In the genomic region with DNA sequence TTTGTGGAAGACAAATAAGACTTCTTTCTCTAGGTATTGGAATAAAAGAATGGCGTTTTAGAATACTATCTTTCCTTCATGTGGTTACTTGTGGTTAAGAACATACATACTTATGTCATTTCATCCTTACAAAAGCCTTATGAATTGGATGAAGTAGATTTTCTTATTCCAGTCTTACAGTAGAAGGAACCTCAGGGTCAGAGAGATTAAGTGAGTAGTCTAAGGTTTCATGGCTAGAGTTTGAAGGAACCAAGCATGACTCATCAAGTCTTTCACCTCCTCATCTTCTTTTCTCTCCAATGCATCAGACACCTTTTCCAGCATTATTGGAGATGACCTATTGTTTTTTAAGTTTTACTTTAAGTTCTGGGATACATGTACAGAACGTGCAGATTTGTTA, we compare ENCODE assay signal across 21 cellular contexts.
"Had no signal": no experiment of that assay in that cellular context is flagged by ENCODE, and none has a peak within 500 bp of the region (broad histone marks: within the 10 kb centered on the region; RNA-seq: fewer than 3 reads in every experiment).

No MANE protein-coding gene starts in this region.

- ATAC-seq: activated T-cell treated with anti-CD3 and anti-CD28 coated beads, Interleukin-2, amount 50 U/mL, for 4 hours; body of pancreas; esophagus mucosa; left lung; natural killer cell; stimulated activated naive CD8-positive, alpha-beta T cell treated with anti-CD3 and anti-CD28 coated beads, Interleukin-15, Interleukin-2, amounts not matched to agents 100 U/mL and 50 U/mL, for 24 hours had no signal

- H3K4me3 ChIP-seq: body of pancreas, left lung, lung, ovary, prostate gland, right atrium auricular region, upper lobe of left lung had no signal

- DNase-seq: activated CD4-positive, alpha-beta T cell treated with anti-CD3 and anti-CD28 coated beads for 4 hours; activated CD4-positive, alpha-beta T cell treated with anti-CD3 and anti-CD28 coated beads, Interleukin-2, amount 50 U/mL, for 48 hours; activated CD4-positive, CD25-positive, alpha-beta regulatory T cell; activated CD8-positive, alpha-beta memory T cell treated with anti-CD3 and anti-CD28 coated beads, Interleukin-2, amount 50 U/mL, for 48 hours; activated naive CD4-positive, alpha-beta T cell treated with Interleukin-2 at 50 U/mL for 16 hours; activated naive CD8-positive, alpha-beta T cell treated with anti-CD3 and anti-CD28 coated beads, Interleukin-2, amount 10 ng/mL, durations not matched to agents 7 days and 5 days; activated T-cell treated with anti-CD3 and anti-CD28 coated beads, Interleukin-2, amount 50 U/mL, for 4 hours; amygdala; body of pancreas; effector CD8-positive, alpha-beta T cell; foreskin melanocyte; left lung; natural killer cell; ovary; stimulated activated CD4-positive, alpha-beta T cell treated with anti-CD3 and anti-CD28 coated beads, Interleukin-4, amount 100 ng/mL, for 4 hours; stimulated activated naive CD8-positive, alpha-beta T cell treated with anti-CD3 and anti-CD28 coated beads, Interleukin-15, Interleukin-2, amounts not matched to agents 100 U/mL and 50 U/mL, for 24 hours; upper lobe of left lung had no signal
